Comparison of ENCODE assay signal across 8 cellular contexts in genomic region chr2:9555338-9556120, GRCh38. TPM values are rescaled to one million over a fixed set of nuclear protein-coding genes. Genes with fewer than 3 reads are reported as not detected.
DNase-seq lines count a peak whose midpoint lies in the region; ATAC-seq and TF ChIP-seq lines count a peak whose summit lies in the region.

ADAM17 (minus strand) TSS chr2:9555830; CDS start chr2:9555605, 225 bp downstream.

- H3K27ac ChIP-seq in adipose tissue (ENCODE audit: low read depth, low read length) (peak within 1 kb of the TSS; percentile 97), heart left ventricle (peak within 1 kb of the TSS; percentile 98 to 100 (median 99)), upper lobe of right lung (peak within 1 kb of the TSS; percentile 99)

- H3K9me3 ChIP-seq in heart left ventricle: no peaks in the 10 kb centered on the region
- no peaks in the 10 kb centered on the region for H3K9me3 ChIP-seq in upper lobe of right lung

- TF ChIP-seq POLR2A in heart left ventricle (IDR thresholded peaks at IDR 0.05): peak; percentile 41 to 87

- WGBS in adipose tissue, 3 donors: 0 to 1% (median 0%) methylated on average over 63 to 72 of the region's 73 CpGs
- 0 to 2% (median 1%) methylated on average over 54 to 73 of the region's 73 CpGs for WGBS in heart left ventricle, 4 donors

- H3K27me3 ChIP-seq in heart left ventricle (no peaks in the 10 kb centered on the region), upper lobe of right lung (no peaks in the 10 kb centered on the region)

- no peaks in the 10 kb centered on the region for H3K36me3 ChIP-seq in heart left ventricle
- no peaks in the 10 kb centered on the region for H3K36me3 ChIP-seq in upper lobe of right lung

- H3K4me3 ChIP-seq in GM12875 (ENCODE audit: low read depth, low read length) (peak within 1 kb of the TSS; percentile 92), heart left ventricle (peak within 1 kb of the TSS; percentile 53 to 98 (median 90)), upper lobe of right lung (peak within 1 kb of the TSS; percentile 82)

- peak; percentile 87 for ATAC-seq in HG02763 (IDR thresholded peaks at IDR 0.05; ENCODE audit: unreplicated experiment)
- ATAC-seq in heart left ventricle: peak; percentile 89 to 98 (median 96)
- peak; percentile 97 for ATAC-seq in upper lobe of right lung

- intact Hi-C loops in heart left ventricle (cut with DNase I) (loop anchor here in 8 of 10 donors (2.0 to 10.0 kb wide), 8 partner anchors 52 to 209 kb away; partner anchors contain the start of gene YWHAQ (in 6 of the 8)), posterior vena cava (cut with DNase I) (loop anchor here in 1 of 2 donors (10.0 kb wide), 2 partner anchors 69 to 139 kb away; no protein-coding TSS in a partner anchor), upper lobe of right lung (cut with DNase I) (no loop called here)

- TF ChIP-seq CTCF in GM12875 (IDR thresholded peaks at IDR 0.05; ENCODE audit: borderline replicate concordance, insufficient read depth, low read depth, low read length): peak; percentile 43
- TF ChIP-seq CTCF in heart left ventricle (IDR thresholded peaks at IDR 0.05): peak; percentile 24 to 71 (median 46)
- peak; percentile 40 for TF ChIP-seq CTCF in upper lobe of right lung (IDR thresholded peaks at IDR 0.05)

- DNase-seq in NCI-H1417 (lab: John Stamatoyannopoulos, UW) (peak; percentile 98), T follicular helper cell (ENCODE audit: low read depth) (peak; percentile 68), heart left ventricle (peak; percentile 97 to 99 (median 98)), posterior vena cava (ENCODE audit: low spot score) (peak; percentile 100), upper lobe of right lung (peak; percentile 99)

- H3K4me1 ChIP-seq in heart left ventricle (peaks cover 11 to 60% (median 40%) of the 10 kb centered on the region in 12 donors), upper lobe of right lung (peaks cover 37% of the 10 kb centered on the region)

RNA-seq across cellular contexts. Expression of gene ADAM17, which starts in this region (rescaled TPM):
- polyA plus RNA-seq in adipose tissue (10 to 100 TPM in 1 of 3 donors, 1 to 10 TPM in 2; 3.8 to 15.9 (median 8.4) TPM), heart left ventricle (10 to 100 TPM in 1 of 2 donors, 1 to 10 TPM in 1; 6.5 to 12.1 TPM)
- total RNA-seq in heart left ventricle (10 to 100 TPM in 8 of 9 donors, 1 to 10 TPM in 1; 8.9 to 22.4 (median 15.1) TPM), posterior vena cava (10 to 100 TPM; 24.8 to 34.9 TPM), upper lobe of right lung (57.7 TPM)

Comparison
In these comparisons a context has a peak if more than half of its experiments do, and no peak if none do; other contexts are left out.
1. Peak in every context shown above with its lines: DNase-seq, ATAC-seq, H3K4me3 ChIP-seq and H3K27ac ChIP-seq.